In genomic region chr12:106139422-106140141, GRCh38 we compare ENCODE assay signal across 8 cellular contexts. TPM values are rescaled to one million over a fixed set of nuclear protein-coding genes. Genes with fewer than 3 reads are reported as not detected.
DNase-seq lines count a peak whose midpoint lies in the region; ATAC-seq and TF ChIP-seq lines count a peak whose summit lies in the region.

No MANE protein-coding gene starts in this region.

- CTCF ChIA-PET in Calu3 (lab: Charles Lee): interaction anchor here (0.8 to 4.2 kb wide), 4 partner anchors 9 to 719 kb away, joined by 3 to 26 read pairs (median 4); no protein-coding TSS in a partner anchor

- H3K4me3 ChIP-seq in esophagus squamous epithelium: peak overlapping the region; percentile 57 to 82 (median 70)
- peak overlapping the region; percentile 72 to 85 (median 74) for H3K4me3 ChIP-seq in thyroid gland (replicated peaks in 1 of 3)

- H3K27ac Mint-ChIP-seq in Calu3 (ENCODE audit: unreplicated experiment): peak overlapping the region; percentile 75
- no peak overlapping the region for H3K27ac Mint-ChIP-seq in T-helper 17 cell

- DNase-seq in Calu3 (peak; percentile 95), HuH-7.5 (ENCODE audit: low spot score) (peak; percentile 58), T-helper 17 cell (no peak), esophagus squamous epithelium (lab: John Stamatoyannopoulos, UW) (no peak), mucosa of gallbladder (ENCODE audit: low spot score) (peak; percentile 70), thyroid gland (peak; percentile 86 to 88), ecto neural progenitor cell (ENCODE audit: low spot score) (no peak)

- H3K4me3 Mint-ChIP-seq in Calu3 (ENCODE audit: low read depth, unreplicated experiment): peak overlapping the region; percentile 78
- H3K4me3 Mint-ChIP-seq in T-helper 17 cell: peak overlapping the region; percentile 76

- H3K36me3 Mint-ChIP-seq in Calu3 (ENCODE audit: insufficient read depth, unreplicated experiment) (peaks cover 32% of the 10 kb centered on the region), T-helper 17 cell (ENCODE audit: low read depth) (peaks cover 4% of the 10 kb centered on the region)

- TF ChIP-seq CTCF in Calu3 (IDR thresholded peaks at IDR 0.05; ENCODE audit: unreplicated experiment) (no peak), esophagus squamous epithelium (IDR thresholded peaks at IDR 0.05) (peak in 1 of 6 experiments; percentile 10), thyroid gland (IDR thresholded peaks at IDR 0.05) (peak in 1 of 6 experiments; percentile 18)

- 5 to 20% methylated on average over 2 to 10 of the region's 66 CpGs for WGBS in esophagus squamous epithelium, 2 donors
- WGBS in thyroid gland, 2 donors: 5 to 8% methylated on average over 12 to 25 of the region's 66 CpGs

- H3K27me3 ChIP-seq in esophagus squamous epithelium (peaks cover 0 to 60% (median 3%) of the 10 kb centered on the region in 4 donors), thyroid gland (no peaks in the 10 kb centered on the region)

- H3K36me3 ChIP-seq in esophagus squamous epithelium (no peaks in the 10 kb centered on the region), thyroid gland (no peaks in the 10 kb centered on the region)

- H3K27ac ChIP-seq in esophagus squamous epithelium (peak overlapping the region; percentile 80 to 96 (median 91)), thyroid gland (peak overlapping the region; percentile 73 to 91 (median 80))

- TF ChIP-seq POLR2A in esophagus squamous epithelium (IDR thresholded peaks at IDR 0.05): peak in 1 of 4 donors; percentile 36
- peak in 1 of 2 donors; percentile 64 for TF ChIP-seq POLR2A in thyroid gland (IDR thresholded peaks at IDR 0.05)

- no TSS peak for BruUV-seq in Calu3 (replicated peaks; lab: Mats Ljungman, UMichigan)

- no peaks in the 10 kb centered on the region for H3K27me3 Mint-ChIP-seq in Calu3 (ENCODE audit: unreplicated experiment)
- H3K27me3 Mint-ChIP-seq in T-helper 17 cell: peaks cover 80% of the 10 kb centered on the region

- ATAC-seq in T-helper 17 cell (no peak), HG03571 (IDR thresholded peaks at IDR 0.05; ENCODE audit: unreplicated experiment) (no peak)

- no peaks in the 10 kb centered on the region for H3K9me3 ChIP-seq in T-helper 17 cell (ENCODE audit: control insufficient read depth, low read length, poor library complexity, severe bottlenecking)
- H3K9me3 ChIP-seq in esophagus squamous epithelium: no peaks in the 10 kb centered on the region
- H3K9me3 ChIP-seq in thyroid gland: no peaks in the 10 kb centered on the region

- H3K9me3 Mint-ChIP-seq in Calu3 (ENCODE audit: low read depth, unreplicated experiment): no peaks in the 10 kb centered on the region

- H3K4me1 Mint-ChIP-seq in Calu3 (ENCODE audit: low read depth, unreplicated experiment) (peaks cover 56% of the 10 kb centered on the region), T-helper 17 cell (peaks cover 10% of the 10 kb centered on the region)

- H3K4me1 ChIP-seq in esophagus squamous epithelium: peaks cover 0 to 61% (median 22%) of the 10 kb centered on the region in 3 donors
- H3K4me1 ChIP-seq in thyroid gland: peaks cover 27 to 35% of the 10 kb centered on the region in 2 donors

- intact Hi-C loops in Calu3 (cut with micrococcal nuclease; ENCODE audit: unreplicated experiment) (loop anchor here (5.0 kb wide), 2 partner anchors 83 to 577 kb away; no protein-coding TSS in a partner anchor), esophagus squamous epithelium (cut with DNase I) (loop anchor here (10.0 kb wide), 1 partner anchor 435 kb away; no protein-coding TSS in a partner anchor), thyroid gland (cut with DNase I) (loop anchor here (5.0 kb wide), 1 partner anchor 432 kb away; no protein-coding TSS in a partner anchor)

RNA-seq across cellular contexts. Expression of gene NUAK1, which starts 0.8 kb away (rescaled TPM):
- 8.0 and 14.3 TPM in 2 replicates for total RNA-seq in Calu3 (2022)
- under 1 TPM in 1 of 2 donors, not detected in 1; 0.05 TPM for total RNA-seq in T-helper 17 cell
- total RNA-seq in esophagus squamous epithelium: 1 to 10 TPM; 1.1 to 5.1 (median 2.3) TPM
- 11.4 TPM for total RNA-seq in mucosa of gallbladder
- total RNA-seq in thyroid gland: 10 to 100 TPM in 3 of 4 donors, 1 to 10 TPM in 1; 4.5 to 38.4 (median 10.6) TPM

Comparison
In these comparisons a context has a peak if more than half of its experiments do, and no peak if none do; other contexts are left out.
1. DNase-seq: peak in Calu3 (single experiment), HuH-7.5 (single experiment), mucosa of gallbladder (single experiment) and thyroid gland (2 of 2); none in T-helper 17 cell (0 of 3), esophagus squamous epithelium (single experiment) and ecto neural progenitor cell (single experiment).